27 cellular contexts compared by ENCODE assay signal in genomic region chrX:10033360-10034007, GRCh38.
DNase-seq lines count a peak whose midpoint lies in the region; ATAC-seq, FAIRE-seq and TF ChIP-seq lines count a peak whose summit lies in the region.
"Had no signal": no experiment of that assay in that cellular context is flagged by ENCODE, and none has a peak within 500 bp of the region (broad histone marks: within the 10 kb centered on the region; RNA-seq: fewer than 3 reads in every experiment).

No MANE protein-coding gene starts in this region.

- intact Hi-C loops in PC-3 (cut with micrococcal nuclease) (no loop called here), left lung (cut with DNase I) (no loop called here), ovary (cut with DNase I) (no loop called here)

- H3K4me2 ChIP-seq in A549 = peak overlapping the region; percentile 70
- H3K4me2 ChIP-seq in PC-3 (ENCODE audit: low read length) = peak overlapping the region; percentile 29

- H3K9me3 ChIP-seq in A549 = 0 out of 3 replicates have a peak, but pooled peaks cover 3% of the 10 kb centered on the region
- H3K9me3 ChIP-seq in PC-3 (ENCODE audit: low read length) = no peaks in the 10 kb centered on the region
- no peaks in the 10 kb centered on the region for H3K9me3 ChIP-seq in left lung
- H3K9me3 ChIP-seq in ovary = no peaks in the 10 kb centered on the region
- H3K9me3 ChIP-seq: suprapubic skin had no signal

- H3K9me2 ChIP-seq in PC-3 (replicated peaks; ENCODE audit: low read length) = no peaks in the 10 kb centered on the region

- TF ChIP-seq EP300 in A549 (IDR thresholded peaks at IDR 0.05) (peak; percentile 49 to 71; a peak in 2 of 5 replicates), ovary (IDR thresholded peaks at IDR 0.05) (no peak)

- H3K4me1 ChIP-seq in A549 = peaks cover 81% of the 10 kb centered on the region
- peaks cover 39% of the 10 kb centered on the region for H3K4me1 ChIP-seq in PC-3 (ENCODE audit: insufficient read depth, low read length)
- peaks cover 0 to 13% of the 10 kb centered on the region in 2 donors for H3K4me1 ChIP-seq in left lung
- peaks cover 2% of the 10 kb centered on the region for H3K4me1 ChIP-seq in ovary (ENCODE audit: insufficient read depth)

- peaks cover 3% of the 10 kb centered on the region; the same call in 1 of the 2 replicates for H3K36me3 ChIP-seq in PC-3 (ENCODE audit: low read depth, low read length)
- H3K36me3 ChIP-seq in left lung = no peaks in the 10 kb centered on the region
- H3K36me3 ChIP-seq in ovary = no peaks in the 10 kb centered on the region
- H3K36me3 ChIP-seq: suprapubic skin, WERI-Rb-1 had no signal

- POLR2A ChIA-PET in A549 (lab: Yijun Ruan, JAX) = interaction anchor here (0.8 to 1.3 kb wide), 3 partner anchors 11 to 16 kb away, joined by 4 to 6 read pairs (median 4); no protein-coding TSS in a partner anchor
- POLR2A ChIA-PET in PC-3 (lab: Charles Lee; ENCODE audit: unreplicated experiment) = no interaction called here

- H3K9ac ChIP-seq in PC-3 (ENCODE audit: low read length) = no peak overlapping the region

- no peak overlapping the region for H2AFZ ChIP-seq in PC-3 (ENCODE audit: low read length)

- no peaks in the 10 kb centered on the region for H3F3A ChIP-seq in PC-3 (ENCODE audit: low read length, unreplicated experiment)

- BruUV-seq in PC-3 (replicated peaks; lab: Mats Ljungman, UMichigan) = no TSS peak

- TF ChIP-seq POLR2A in A549 (IDR thresholded peaks at IDR 0.05; ENCODE audit: low read length) = no peak
- TF ChIP-seq POLR2A in ovary (IDR thresholded peaks at IDR 0.05) = no peak

- H3K27me3 ChIP-seq in PC-3 (ENCODE audit: low read length) (no peaks in the 10 kb centered on the region), left lung (no peaks in the 10 kb centered on the region), ovary (no peaks in the 10 kb centered on the region)
- H3K27me3 ChIP-seq: suprapubic skin had no signal

- TF ChIP-seq RAD21 in A549 (conservative IDR thresholded peaks at IDR 0.05 in 1 of 2, IDR thresholded peaks at IDR 0.05 in 1 of 2) = 0 out of 5 replicates have a peak, but pooled peaks of 1 of the 2 experiments have one; percentile 13

- peak overlapping the region; percentile 96 to 98 for H3K27ac ChIP-seq in A549
- peak overlapping the region; percentile 6; the same call in 1 of the 2 replicates for H3K27ac ChIP-seq in PC-3 (ENCODE audit: low read length)
- H3K27ac ChIP-seq in left lung = peak overlapping the region; percentile 5 to 30
- H3K27ac ChIP-seq in ovary = peak overlapping the region in 1 of 2 donors; percentile 30
- H3K27ac ChIP-seq: skin epidermis, suprapubic skin, WERI-Rb-1 had no signal

- FAIRE-seq in A549 (lab: Jason Lieb, UNC) = no peak
- FAIRE-seq: urothelium cell line had no signal

- H3K4me3 ChIP-seq in A549 (no peak overlapping the region), PC-3 (ENCODE audit: low read length) (no peak overlapping the region), fibroblast of mammary gland (ENCODE audit: control insufficient read depth, low read depth, low read length) (no peak overlapping the region), left lung (no peak overlapping the region), ovary (no peak overlapping the region)
- H3K4me3 ChIP-seq: lung, skin epidermis, suprapubic skin had no signal

- 2% methylated on average over 7 of the region's 7 CpGs for WGBS in A549 (ENCODE audit: missing lambda C conversion rate)
- 43 to 60% (median 48%) methylated on average over 7 of the region's 7 CpGs for WGBS in ovary, 3 donors

- H3K79me2 ChIP-seq in PC-3 (ENCODE audit: low read length) = peaks cover 49% of the 10 kb centered on the region

- peak in 1 of 2 experiments; percentile 73 for DNase-seq in A549 (ENCODE audit: low read depth in 1 of 2, low spot score in 1 of 2)
- DNase-seq in PC-3 = peak; percentile 50
- DNase-seq in fibroblast of mammary gland (ENCODE audit: low read depth) = peak; percentile 36
- no peak for DNase-seq in left lung
- no peak for DNase-seq in activated effector memory CD4-positive, alpha-beta T cell treated with Interleukin-2 at 50 U/mL for 16 hours
- no peak for DNase-seq in ovary
- no peak for DNase-seq in SKM-1 treated with dmso at 0.1 percent for 144 hours (lab: John Stamatoyannopoulos, UW; ENCODE audit: unreplicated experiment)
- no peak for DNase-seq in stimulated activated CD4-positive, alpha-beta T cell treated with anti-CD3 and anti-CD28 coated beads, Interleukin-12 subunit alpha, Interleukin-12 subunit beta, amount 100 ng/mL, for 4 hours
- DNase-seq: activated CD4-positive, alpha-beta T cell treated with anti-CD3 and anti-CD28 coated beads, Interleukin-2, amount 10 ng/mL, durations not matched to agents 24 days and 14 days; activated CD8-positive, alpha-beta memory T cell treated with anti-CD3 and anti-CD28 coated beads, Interleukin-2, amount 10 ng/mL, durations not matched to agents 7 days and 5 days; activated naive CD4-positive, alpha-beta T cell treated with anti-CD3 and anti-CD28 coated beads, Interleukin-2, amount 10 ng/mL, durations not matched to agents 7 days and 5 days; anterior cingulate cortex; central memory CD4-positive, alpha-beta T cell; dermis blood vessel endothelial cell; DMS79; hippocampal formation; islet precursor cell; NCI-H1048; NCI-H187 treated with DMSO at 0.1 percent for 48 hours; NCI-H526; stimulated activated CD4-positive, alpha-beta T cell treated with anti-CD3 and anti-CD28 coated beads, Interleukin-2, amount 100 ng/mL, for 24 hours; T-helper 17 cell; WERI-Rb-1 had no signal

- CTCF ChIA-PET in A549 (lab: Yijun Ruan, JAX) = interaction anchor here (0.7 to 1.6 kb wide), 3 partner anchors 10 to 143 kb away, joined by 4 to 5 read pairs (median 5); no protein-coding TSS in a partner anchor
- CTCF ChIA-PET in PC-3 (lab: Charles Lee) = no interaction called here

- no peaks in the 10 kb centered on the region for H4K20me1 ChIP-seq in PC-3 (ENCODE audit: low read length)

- no peak for TF ChIP-seq CTCF in A549 (IDR thresholded peaks at IDR 0.05)
- TF ChIP-seq CTCF in PC-3 (conservative IDR thresholded peaks at IDR 0.05; ENCODE audit: low read depth, low read length) = no peak
- TF ChIP-seq CTCF in fibroblast of mammary gland (conservative IDR thresholded peaks at IDR 0.05; ENCODE audit: control insufficient read depth, insufficient read depth, low read depth, low read length) = no peak
- no peak for TF ChIP-seq CTCF in left lung (IDR thresholded peaks at IDR 0.05)
- TF ChIP-seq CTCF in ovary (IDR thresholded peaks at IDR 0.05) = no peak

- ATAC-seq in A549 (peak; percentile 6 to 48; a peak in 3 of 6 replicates), PC-3 (peak; percentile 7; the same call in 1 of the 2 replicates), left lung (peak; percentile 38)
- ATAC-seq: activated CD8-positive, alpha-beta memory T cell treated with anti-CD3 and anti-CD28 coated beads, Interleukin-2, amount 10 ng/mL, durations not matched to agents 7 days and 5 days; T-helper 17 cell had no signal

TF ChIP-seq in A549, 52 proteins besides CTCF, POLR2A, EP300 and RAD21 (continues in another document):
- 0 out of 5 replicates have a peak, but pooled peaks of 1 of the 2 experiments have one; percentile 11 for TF ChIP-seq JUN (IDR thresholded peaks at IDR 0.05)
- TF ChIP-seq MAFK (IDR thresholded peaks at IDR 0.05; ENCODE audit: partially characterized antibody) = peak; percentile 96
- peak; percentile 35; the same call in 1 of the 2 replicates for TF ChIP-seq FOSL2 (IDR thresholded peaks at IDR 0.05)
- TF ChIP-seq FOSL2 (CRISPR knock-in tag; IDR thresholded peaks at IDR 0.05) = peak; percentile 63; the same call in 1 of the 2 replicates
- no peak for TF ChIP-seq EHMT2 (IDR thresholded peaks at IDR 0.05; ENCODE audit: low read depth)
- no peak for TF ChIP-seq BCL3 (IDR thresholded peaks at IDR 0.05)
- TF ChIP-seq REST (IDR thresholded peaks at IDR 0.05) = no peak
- no peak for TF ChIP-seq PHF8 (IDR thresholded peaks at IDR 0.05; ENCODE audit: borderline replicate concordance, low read depth)
- peak; percentile 79; the same call in 1 of the 2 replicates for TF ChIP-seq GATA3 (IDR thresholded peaks at IDR 0.05; ENCODE audit: borderline replicate concordance)
- no peak for TF ChIP-seq ESRRA (IDR thresholded peaks at IDR 0.05; ENCODE audit: borderline replicate concordance, low read length)
- TF ChIP-seq JUNB (IDR thresholded peaks at IDR 0.05) = peak; percentile 60; the same call in 1 of the 2 replicates
- TF ChIP-seq MYC (IDR thresholded peaks at IDR 0.05; ENCODE audit: borderline replicate concordance, low read length) = no peak
- TF ChIP-seq CEBPB (IDR thresholded peaks at IDR 0.05) = no peak; a peak in 1 of 4 replicates

Comparison
In these comparisons a context has a peak if more than half of its experiments do, and no peak if none do; other contexts are left out.
1. DNase-seq: peak in PC-3 (single experiment) and fibroblast of mammary gland (single experiment); none in left lung (0 of 2), activated effector memory CD4-positive, alpha-beta T cell treated with Interleukin-2 at 50 U/mL for 16 hours (single experiment), ovary (0 of 5), SKM-1 treated with dmso at 0.1 percent for 144 hours (single experiment) and stimulated activated CD4-positive, alpha-beta T cell treated with anti-CD3 and anti-CD28 coated beads, Interleukin-12 subunit alpha, Interleukin-12 subunit beta, amount 100 ng/mL, for 4 hours (single experiment).
2. Peak in every context shown above with its lines, with median percentiles within 50 percentile points of each other: ATAC-seq.